ENCODE assay signal across 18 cellular contexts in the genomic region with DNA sequence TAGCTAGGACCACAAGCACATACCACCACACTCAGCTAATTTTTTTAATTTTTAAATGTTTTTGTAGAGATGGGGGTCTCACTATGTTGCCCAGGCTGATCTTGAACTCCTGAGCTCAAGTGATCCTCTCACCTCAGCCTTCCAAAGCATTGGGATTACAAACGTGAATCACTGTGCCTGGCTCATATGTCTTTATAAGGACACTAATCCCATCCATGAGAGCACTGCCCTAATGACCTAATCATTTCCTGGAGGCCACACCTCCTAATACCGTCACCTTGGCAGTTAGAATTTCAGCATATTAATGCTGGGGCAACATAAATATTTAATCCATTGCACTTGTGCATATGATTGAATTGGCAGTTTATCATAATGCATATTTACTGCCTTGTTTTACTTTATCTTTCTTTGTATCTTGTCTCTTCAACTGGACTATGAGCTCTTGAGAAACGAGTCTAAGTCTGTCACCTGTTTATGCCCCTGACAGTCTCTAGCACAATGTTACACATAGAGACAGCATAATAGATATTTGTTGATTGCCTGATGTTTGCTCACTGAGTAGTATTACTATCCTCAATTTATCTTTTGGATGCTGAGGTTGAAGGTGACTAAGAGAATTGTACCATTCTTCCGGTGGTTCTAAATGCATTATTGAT.
A peak's percentile ranks its signal among the peaks of the same experiment; 100 is the strongest.
DNase-seq lines count a peak whose midpoint lies in the region; ATAC-seq and TF ChIP-seq lines count a peak whose summit lies in the region.
"Had no signal": no experiment of that assay in that cellular context is flagged by ENCODE, and none has a peak within 500 bp of the region (broad histone marks: within the 10 kb centered on the region; RNA-seq: fewer than 3 reads in every experiment).

No MANE protein-coding gene starts in this region.

- H3K36me3 ChIP-seq in PC-3 (ENCODE audit: low read depth, low read length) (no peaks in the 10 kb centered on the region), osteoblast (ENCODE audit: insufficient read depth, low read length) (no peaks in the 10 kb centered on the region)
- H3K36me3 ChIP-seq: SJSA1 had no signal

- peak overlapping the region; percentile 38 for H3K4me2 ChIP-seq in PC-3 (ENCODE audit: low read length)
- no peak overlapping the region for H3K4me2 ChIP-seq in osteoblast (ENCODE audit: insufficient read depth, low read length)
- H3K4me2 ChIP-seq: PC-9 had no signal

- POLR2A ChIA-PET in PC-3 (lab: Charles Lee; ENCODE audit: unreplicated experiment), result no interaction called here

- CTCF ChIA-PET in PC-3 (lab: Charles Lee), result no interaction called here

- no peaks in the 10 kb centered on the region for H3F3A ChIP-seq in PC-3 (ENCODE audit: low read length, unreplicated experiment)

- H3K4me3 ChIP-seq in PC-3 (ENCODE audit: low read length) (no peak overlapping the region), osteoblast (ENCODE audit: insufficient read depth, low read length) (no peak overlapping the region)
- H3K4me3 ChIP-seq: PC-9, SJSA1 had no signal

- H3K79me2 ChIP-seq in PC-3 (ENCODE audit: low read length), result no peaks in the 10 kb centered on the region
- H3K79me2 ChIP-seq in osteoblast (ENCODE audit: insufficient read depth, low read length), result no peaks in the 10 kb centered on the region

- H3K27me3 ChIP-seq in PC-3 (ENCODE audit: low read length) (peaks cover 8% of the 10 kb centered on the region), osteoblast (ENCODE audit: insufficient read depth, low read length) (no peaks in the 10 kb centered on the region)

- no peaks in the 10 kb centered on the region for H3K9me3 ChIP-seq in PC-3 (ENCODE audit: low read length)
- H3K9me3 ChIP-seq in osteoblast (ENCODE audit: low read depth, low read length), result no peaks in the 10 kb centered on the region
- H3K9me3 ChIP-seq: SJSA1 had no signal

- H4K20me1 ChIP-seq in PC-3 (ENCODE audit: low read length), result no peaks in the 10 kb centered on the region
- H4K20me1 ChIP-seq in osteoblast (ENCODE audit: insufficient read depth, low read length), result no peaks in the 10 kb centered on the region

- BruUV-seq in PC-3 (replicated peaks; lab: Mats Ljungman, UMichigan), result no TSS peak

- no peak overlapping the region for H3K9ac ChIP-seq in PC-3 (ENCODE audit: low read length)

- peak overlapping the region; percentile 22; the same call in 1 of the 2 replicates for H2AFZ ChIP-seq in PC-3 (ENCODE audit: low read length)
- no peak overlapping the region for H2AFZ ChIP-seq in osteoblast (ENCODE audit: low read length)
- H2AFZ ChIP-seq: PC-9 had no signal

- ATAC-seq in PC-3 (0 out of 2 replicates have a peak, but pooled peaks have one; percentile 35), esophagus mucosa (peak; percentile 98)
- ATAC-seq: CD8-positive, alpha-beta T cell; stimulated activated naive B cell treated with anti-CD40 and anti-IgM and Interleukin-4, amounts not matched to agents 10 μg/mL and 1 μg/mL and 100 μg/mL, for 72 hours had no signal

- DNase-seq in HT1080 (ENCODE audit: low read depth) (peak; percentile 42), PC-3 (peak; percentile 35), osteoblast (ENCODE audit: insufficient read length, low spot score, missing footprints) (peak; percentile 50), NCI-H128 (lab: John Stamatoyannopoulos, UW; ENCODE audit: unreplicated experiment) (no peak)
- DNase-seq in activated CD4-positive, alpha-beta T cell treated with anti-CD3 and anti-CD28 coated beads, Interleukin-2, amount 50 U/mL, for 48 hours, result no peak
- no peak for DNase-seq in effector CD8-positive, alpha-beta T cell (lab: John Stamatoyannopoulos, UW)
- DNase-seq: activated CD4-positive, alpha-beta memory T cell treated with anti-CD3 and anti-CD28 coated beads, Interleukin-2, amount 10 ng/mL, durations not matched to agents 7 days and 5 days; activated naive CD4-positive, alpha-beta T cell treated with anti-CD3 and anti-CD28 coated beads, Interleukin-2, amount 50 U/mL, for 16 hours; activated T-cell treated with anti-CD3 and anti-CD28 coated beads, Interleukin-2, amount 50 U/mL, for 24 hours; CD8-positive, alpha-beta T cell; DND-41; foreskin melanocyte; NCI-H526; occipital lobe; stimulated activated naive B cell treated with anti-CD40 and anti-IgM and Interleukin-4, amounts not matched to agents 10 μg/mL and 1 μg/mL and 100 μg/mL, for 72 hours had no signal

- H3K27ac ChIP-seq in PC-3 (ENCODE audit: low read length) (no peak overlapping the region), osteoblast (ENCODE audit: low read depth, low read length) (no peak overlapping the region)
- H3K27ac ChIP-seq: PC-9, SJSA1 had no signal

- intact Hi-C loops in PC-3 (cut with micrococcal nuclease), result no loop called here

- H3K4me1 ChIP-seq in PC-3 (ENCODE audit: insufficient read depth, low read length) (peaks cover 9% of the 10 kb centered on the region), osteoblast (ENCODE audit: insufficient read depth, low read length) (no peaks in the 10 kb centered on the region)
- H3K4me1 ChIP-seq: SJSA1 had no signal

- no peak for TF ChIP-seq CTCF in PC-3 (conservative IDR thresholded peaks at IDR 0.05; ENCODE audit: low read depth, low read length)
- TF ChIP-seq CTCF in osteoblast (IDR thresholded peaks at IDR 0.05; ENCODE audit: extremely low read depth, low read depth, low read length), result no peak

- H3K9me2 ChIP-seq in PC-3 (replicated peaks; ENCODE audit: low read length), result no peaks in the 10 kb centered on the region

Comparison
In these comparisons a context has a peak if more than half of its experiments do, and no peak if none do; other contexts are left out.
1. DNase-seq: peak in HT1080 (single experiment), PC-3 (single experiment) and osteoblast (single experiment); none in activated CD4-positive, alpha-beta T cell treated with anti-CD3 and anti-CD28 coated beads, Interleukin-2, amount 50 U/mL, for 48 hours (0 of 2), effector CD8-positive, alpha-beta T cell (single experiment) and NCI-H128 (single experiment).